8 cellular contexts compared by ENCODE assay signal in the genomic region with DNA sequence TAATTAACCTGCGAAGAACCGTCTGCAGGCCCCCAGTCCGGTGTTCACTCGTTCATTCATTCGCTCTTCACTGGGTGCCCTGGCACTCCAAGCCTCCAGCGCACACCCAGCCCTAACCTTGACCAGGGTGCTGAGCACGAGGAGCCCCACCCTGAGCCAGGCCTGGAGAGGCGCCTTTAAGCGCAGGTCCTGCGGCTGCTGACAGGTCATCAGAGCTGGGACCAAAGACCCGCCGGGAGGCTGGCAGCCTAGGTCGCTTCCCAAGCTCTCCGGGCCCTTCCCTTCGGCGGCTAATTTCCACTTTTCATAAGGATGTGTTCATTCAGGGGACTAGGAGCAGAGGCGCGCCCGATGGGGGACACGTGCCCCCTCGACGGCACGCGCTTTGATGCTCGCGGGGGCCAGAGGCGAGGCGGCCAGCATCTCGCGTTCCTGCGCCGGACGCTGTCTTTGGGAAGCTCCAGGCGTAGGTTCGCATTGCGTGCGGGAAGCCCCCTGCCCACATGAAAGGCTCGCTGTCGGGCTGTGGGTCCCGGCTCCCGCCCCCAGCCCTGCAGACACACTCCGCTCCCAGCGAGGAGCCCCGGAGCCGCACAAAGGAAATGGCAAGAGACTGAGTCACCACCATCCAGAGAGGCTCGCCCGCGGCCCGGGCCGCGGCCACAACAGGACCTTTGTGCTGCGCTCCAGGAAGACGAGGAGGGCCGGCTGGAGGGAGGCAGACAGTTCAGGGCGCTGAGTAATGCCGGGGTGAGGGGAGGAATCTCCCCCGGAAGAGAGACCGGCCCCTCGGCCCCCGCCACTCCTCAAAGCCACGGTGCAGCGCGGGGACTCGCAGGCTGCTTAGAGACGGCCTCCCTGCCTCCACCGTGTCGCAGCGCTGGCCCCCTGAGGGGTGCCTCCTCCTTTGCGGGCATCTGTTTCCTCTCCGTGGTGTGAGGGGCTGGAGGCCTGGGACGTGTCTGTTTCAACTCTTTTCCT.
DNase-seq lines count a peak whose midpoint lies in the region; ATAC-seq and TF ChIP-seq lines count a peak whose summit lies in the region.

No MANE protein-coding gene starts in this region.

- H3K36me3 Mint-ChIP-seq in activated CD4-positive, alpha-beta T cell treated with anti-CD3 and anti-CD28 coated beads, Interleukin-2, amount 10 ng/mL, durations not matched to agents 24 days and 14 days (ENCODE audit: low read depth): no peaks in the 10 kb centered on the region

- no peak for TF ChIP-seq CTCF in left ventricle myocardium inferior (IDR thresholded peaks at IDR 0.05; ENCODE audit: borderline replicate concordance)

- peak overlapping the region; percentile 27 for H3K27ac ChIP-seq in left ventricle myocardium inferior (replicated peaks)

- DNase-seq in activated CD4-positive, alpha-beta T cell treated with anti-CD3 and anti-CD28 coated beads, Interleukin-2, amount 10 ng/mL, durations not matched to agents 24 days and 14 days: peak; percentile 68
- DNase-seq in activated CD4-positive, alpha-beta T cell treated with anti-CD3 and anti-CD28 coated beads for 1 hour: no peak
- peak; percentile 38 for DNase-seq in activated CD4-positive, CD25-positive, alpha-beta regulatory T cell treated with anti-CD3 and anti-CD28 coated beads, Interleukin-2, amount 50 U/mL, for 72 hours
- DNase-seq in left ventricle myocardium inferior (peak; percentile 53), G401 (ENCODE audit: low spot score) (no peak), DMS79 treated with DMSO at 0.1 percent for 48 hours (lab: John Stamatoyannopoulos, UW) (no peak)
- DNase-seq in stimulated activated CD4-positive, alpha-beta T cell treated with anti-CD3 and anti-CD28 coated beads, Interleukin-1b, Interleukin-23, amount 100 ng/mL, for 48 hours: peak; percentile 17

- H3K9me3 ChIP-seq in left ventricle myocardium inferior (replicated peaks): no peaks in the 10 kb centered on the region

- in situ Hi-C loops in G401 (cut with HindIII; ENCODE audit: low sequenced_read_pairs): no loop called here

- no peaks in the 10 kb centered on the region for H3K36me3 ChIP-seq in left ventricle myocardium inferior

- H3K27ac Mint-ChIP-seq in activated CD4-positive, alpha-beta T cell treated with anti-CD3 and anti-CD28 coated beads, Interleukin-2, amount 10 ng/mL, durations not matched to agents 24 days and 14 days: no peak overlapping the region

- peaks cover 8% of the 10 kb centered on the region for H3K4me1 Mint-ChIP-seq in activated CD4-positive, alpha-beta T cell treated with anti-CD3 and anti-CD28 coated beads, Interleukin-2, amount 10 ng/mL, durations not matched to agents 24 days and 14 days

- intact Hi-C loops in activated CD4-positive, alpha-beta T cell treated with anti-CD3 and anti-CD28 coated beads, Interleukin-2, amount 10 ng/mL, durations not matched to agents 24 days and 14 days (cut with micrococcal nuclease): no loop called here
- intact Hi-C loops in left ventricle myocardium inferior (cut with micrococcal nuclease): no loop called here

- no peak for ATAC-seq in HG02852 (IDR thresholded peaks at IDR 0.05; ENCODE audit: unreplicated experiment)

- H3K4me1 ChIP-seq in left ventricle myocardium inferior: peaks cover 19% of the 10 kb centered on the region

- peaks cover 36% of the 10 kb centered on the region for H3K27me3 Mint-ChIP-seq in activated CD4-positive, alpha-beta T cell treated with anti-CD3 and anti-CD28 coated beads, Interleukin-2, amount 10 ng/mL, durations not matched to agents 24 days and 14 days

- peak overlapping the region; percentile 39 for H3K4me3 ChIP-seq in left ventricle myocardium inferior

- peak overlapping the region; percentile 32 for H3K4me3 Mint-ChIP-seq in activated CD4-positive, alpha-beta T cell treated with anti-CD3 and anti-CD28 coated beads, Interleukin-2, amount 10 ng/mL, durations not matched to agents 24 days and 14 days

- no peaks in the 10 kb centered on the region for H3K9me3 Mint-ChIP-seq in activated CD4-positive, alpha-beta T cell treated with anti-CD3 and anti-CD28 coated beads, Interleukin-2, amount 10 ng/mL, durations not matched to agents 24 days and 14 days

- peaks cover 35% of the 10 kb centered on the region for H3K27me3 ChIP-seq in left ventricle myocardium inferior (ENCODE audit: low read depth)

Comparison
In these comparisons a context has a peak if more than half of its experiments do, and no peak if none do; other contexts are left out.
1. DNase-seq: peak in activated CD4-positive, alpha-beta T cell treated with anti-CD3 and anti-CD28 coated beads, Interleukin-2, amount 10 ng/mL, durations not matched to agents 24 days and 14 days (single experiment), activated CD4-positive, CD25-positive, alpha-beta regulatory T cell treated with anti-CD3 and anti-CD28 coated beads, Interleukin-2, amount 50 U/mL, for 72 hours (single experiment), left ventricle myocardium inferior (single experiment) and stimulated activated CD4-positive, alpha-beta T cell treated with anti-CD3 and anti-CD28 coated beads, Interleukin-1b, Interleukin-23, amount 100 ng/mL, for 48 hours (single experiment); none in activated CD4-positive, alpha-beta T cell treated with anti-CD3 and anti-CD28 coated beads for 1 hour (single experiment), G401 (single experiment) and DMS79 treated with DMSO at 0.1 percent for 48 hours (single experiment).